Comparison of ENCODE assay signal across 25 cellular contexts in the genomic region with DNA sequence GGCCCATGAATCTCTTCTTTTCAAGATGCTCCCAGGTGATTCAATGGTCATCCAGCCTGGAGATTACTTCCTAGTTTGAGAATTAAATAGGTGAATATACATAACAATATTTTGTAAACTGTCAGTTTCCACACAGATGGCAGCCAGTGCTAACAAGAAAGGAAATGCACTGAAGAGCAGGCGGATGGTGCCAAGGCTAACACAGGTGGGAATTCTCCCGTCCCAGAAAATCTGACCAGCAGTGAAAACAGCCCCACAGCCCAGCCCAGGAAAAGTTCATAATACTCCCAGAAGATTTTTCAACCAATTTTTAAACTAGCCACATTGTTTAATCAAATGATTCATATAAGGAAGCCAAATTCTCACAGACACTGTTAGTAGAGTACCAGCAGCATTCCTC.
"Had no signal": no experiment of that assay in that cellular context is flagged by ENCODE, and none has a peak within 500 bp of the region (broad histone marks: within the 10 kb centered on the region; RNA-seq: fewer than 3 reads in every experiment).

No MANE protein-coding gene starts in this region.

- FAIRE-seq: keratinocyte, pancreas, urothelium cell line had no signal

- ATAC-seq: left colon; left lung; lower lobe of right lung; naive thymus-derived CD8-positive, alpha-beta T cell; right cardiac atrium; sciatic nerve; stimulated activated effector memory CD8-positive, alpha-beta T cell treated with anti-CD3 and anti-CD28 coated beads, Interleukin-12 subunit alpha, Interleukin-12 subunit beta, amount 100 ng/mL, for 72 hours; upper lobe of right lung had no signal

- H3K27ac ChIP-seq: left lung, lower lobe of right lung, pancreas, prostate gland, skin epidermis, suprapubic skin, thoracic aorta, tibial artery, upper lobe of right lung had no signal

- H3K4me3 ChIP-seq: left lung, lower lobe of right lung, pancreas, prostate gland, skin epidermis, suprapubic skin, thoracic aorta, tibial artery, upper lobe of right lung had no signal

- H3K27me3 ChIP-seq: left lung, pancreas, suprapubic skin, tibial artery, upper lobe of right lung had no signal

- H3K4me1 ChIP-seq: left lung, lower lobe of right lung, pancreas, prostate gland, suprapubic skin, tibial artery, upper lobe of right lung had no signal

- H3K36me3 ChIP-seq: left lung, lower lobe of right lung, pancreas, prostate gland, suprapubic skin, thoracic aorta, tibial artery, upper lobe of right lung had no signal

- DNase-seq: kidney glomerular epithelial cell; left colon; left lung; lower lobe of right lung; mammary epithelial cell; mesenchymal stem cell; naive thymus-derived CD8-positive, alpha-beta T cell; nucleus accumbens; retina; right cardiac atrium; stimulated activated CD4-positive, alpha-beta T cell treated with anti-CD3 and anti-CD28 coated beads, Interleukin-12 subunit alpha, Interleukin-12 subunit beta, amount 100 ng/mL, for 4 hours; stimulated activated CD4-positive, alpha-beta T cell treated with anti-CD3 and anti-CD28 coated beads, Interleukin-15, amount 100 ng/mL, for 24 hours; stimulated activated CD4-positive, alpha-beta T cell treated with anti-CD3 and anti-CD28 coated beads, Interleukin-4, amount 100 ng/mL, for 24 hours; stimulated activated naive CD4-positive, alpha-beta T cell; tibial artery; upper lobe of right lung had no signal

- H3K9me3 ChIP-seq: pancreas, prostate gland, upper lobe of right lung had no signal
